In the genomic region with DNA sequence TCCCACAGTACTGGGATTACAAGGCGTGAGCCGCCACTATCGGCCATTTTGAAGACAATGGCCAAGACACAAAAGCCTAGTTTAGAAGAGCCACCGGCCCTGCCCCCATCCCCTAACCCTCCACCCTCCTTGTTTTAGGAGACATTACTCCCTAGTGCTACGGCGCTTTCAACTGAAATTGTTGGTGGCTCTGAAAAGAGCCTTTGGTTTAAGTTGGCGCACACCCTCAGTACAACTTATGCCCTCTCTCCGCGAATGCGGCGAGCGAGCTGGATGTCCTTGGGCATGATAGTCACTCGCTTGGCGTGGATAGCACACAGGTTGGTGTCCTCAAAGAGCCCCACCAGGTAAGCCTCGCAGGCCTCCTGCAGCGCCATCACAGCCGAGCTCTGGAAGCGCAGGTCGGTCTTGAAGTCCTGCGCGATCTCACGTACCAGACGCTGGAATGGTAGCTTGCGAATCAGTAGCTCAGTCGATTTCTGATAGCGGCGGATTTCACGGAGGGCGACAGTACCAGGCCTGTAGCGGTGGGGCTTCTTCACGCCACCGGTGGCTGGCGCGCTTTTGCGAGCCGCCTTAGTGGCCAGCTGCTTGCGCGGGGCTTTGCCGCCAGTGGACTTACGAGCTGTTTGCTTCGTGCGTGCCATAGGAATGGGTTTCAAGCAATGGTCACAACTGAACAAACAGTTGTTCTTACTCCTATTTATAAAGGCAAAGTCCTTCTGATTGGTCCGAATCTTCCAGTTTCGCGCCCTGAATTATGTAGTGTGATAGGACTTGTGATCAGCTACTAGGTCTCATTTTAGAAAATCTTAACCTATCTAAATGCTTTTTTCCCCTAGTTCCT, we compare ENCODE assay signal across 8 cellular contexts.
DNase-seq lines count a peak whose midpoint lies in the region; ATAC-seq and TF ChIP-seq lines count a peak whose summit lies in the region.

No MANE protein-coding gene starts in this region.

- H3K9me3 ChIP-seq in psoas muscle = no peaks in the 10 kb centered on the region

- no peak overlapping the region for H3K27ac ChIP-seq in psoas muscle

- H3K27me3 Mint-ChIP-seq in activated naive CD4-positive, alpha-beta T cell treated with anti-CD3 and anti-CD28 coated beads, Interleukin-2, amount 10 ng/mL, durations not matched to agents 7 days and 5 days = no peaks in the 10 kb centered on the region

- peaks cover 11% of the 10 kb centered on the region for H3K36me3 Mint-ChIP-seq in activated naive CD4-positive, alpha-beta T cell treated with anti-CD3 and anti-CD28 coated beads, Interleukin-2, amount 10 ng/mL, durations not matched to agents 7 days and 5 days

- in situ Hi-C loops in SK-MEL-5 (cut with HindIII; ENCODE audit: low pct_unique_long_range_greater_than_20kb, low sequenced_read_pairs) = no loop called here

- no peaks in the 10 kb centered on the region for H3K36me3 ChIP-seq in psoas muscle (ENCODE audit: insufficient read depth in 1 of 2, low read depth in 1 of 2)

- no peaks in the 10 kb centered on the region for H3K9me3 Mint-ChIP-seq in activated naive CD4-positive, alpha-beta T cell treated with anti-CD3 and anti-CD28 coated beads, Interleukin-2, amount 10 ng/mL, durations not matched to agents 7 days and 5 days

- peak; percentile 46 for ATAC-seq in GM21528 (IDR thresholded peaks at IDR 0.05; ENCODE audit: low FRiP score, unreplicated experiment)
- peak; percentile 17 to 58 (median 32) for ATAC-seq in psoas muscle

- CTCF ChIA-PET in activated naive CD4-positive, alpha-beta T cell treated with anti-CD3 and anti-CD28 coated beads, Interleukin-2, amount 10 ng/mL, durations not matched to agents 7 days and 5 days (lab: Charles Lee) = interaction anchor here (0.6 to 3.5 kb wide), 7 partner anchors 10 to 67 kb away, joined by 3 to 22 read pairs (median 4); a partner anchor contains a TSS

- H3K4me3 Mint-ChIP-seq in activated naive CD4-positive, alpha-beta T cell treated with anti-CD3 and anti-CD28 coated beads, Interleukin-2, amount 10 ng/mL, durations not matched to agents 7 days and 5 days = peak overlapping the region; percentile 88

- H3K4me1 Mint-ChIP-seq in activated naive CD4-positive, alpha-beta T cell treated with anti-CD3 and anti-CD28 coated beads, Interleukin-2, amount 10 ng/mL, durations not matched to agents 7 days and 5 days = peaks cover 39% of the 10 kb centered on the region

- H3K4me1 ChIP-seq in psoas muscle = no peaks in the 10 kb centered on the region

- H3K27me3 ChIP-seq in psoas muscle (ENCODE audit: insufficient read depth in 3 of 3, low read length in 2 of 3) = peaks cover 0 to 86% (median 32%) of the 10 kb centered on the region in 3 donors

- DNase-seq in DMS153 (lab: John Stamatoyannopoulos, UW) (peak; percentile 77), LHCN-M2 (ENCODE audit: low read depth) (peak; percentile 80), SK-MEL-5 (ENCODE audit: low read depth, low spot score) (peak; percentile 92), cardiac septum (ENCODE audit: low spot score) (peak; percentile 79), psoas muscle (peak in 1 of 2 donors; percentile 57), NCI-H446 treated with DMSO at 0.1 percent for 48 hours (lab: John Stamatoyannopoulos, UW) (no peak)
- peak; percentile 88 for DNase-seq in activated naive CD4-positive, alpha-beta T cell treated with anti-CD3 and anti-CD28 coated beads, Interleukin-2, amount 10 ng/mL, durations not matched to agents 7 days and 5 days

- intact Hi-C loops in cardiac septum (cut with DNase I) (no loop called here), psoas muscle (cut with DNase I) (no loop called here)

- peak overlapping the region; percentile 99 for H3K27ac Mint-ChIP-seq in activated naive CD4-positive, alpha-beta T cell treated with anti-CD3 and anti-CD28 coated beads, Interleukin-2, amount 10 ng/mL, durations not matched to agents 7 days and 5 days

- WGBS in psoas muscle, 3 donors = 0 to 2% (median 1%) methylated on average over 45 of the region's 45 CpGs

- H3K4me3 ChIP-seq in psoas muscle = peak overlapping the region; percentile 54

- TF ChIP-seq CTCF in psoas muscle (IDR thresholded peaks at IDR 0.05) = peak; percentile 15
